ENCODE assay signal across 8 cellular contexts in genomic region chr6:149922642-149923326, GRCh38. TPM values are rescaled to one million over a fixed set of nuclear protein-coding genes. Genes with fewer than 3 reads are reported as not detected.
DNase-seq lines count a peak whose midpoint lies in the region; ATAC-seq and TF ChIP-seq lines count a peak whose summit lies in the region.

Gene RAET1G, minus strand, starts transcription at chr6:149923121. Its CDS starts 111 bp downstream, at chr6:149923010.

- H3K4me1 Mint-ChIP-seq in activated CD8-positive, alpha-beta T cell treated with anti-CD3 and anti-CD28 coated beads, Interleukin-2, amount 10 ng/mL, durations not matched to agents 7 days and 5 days (ENCODE audit: low read depth) = peaks cover 30% of the 10 kb centered on the region

- DNase-seq in AG20443 (ENCODE audit: low spot score) = peak; percentile 96
- DNase-seq in NCI-H69 (lab: John Stamatoyannopoulos, UW) = peak; percentile 87
- peak; percentile 87 for DNase-seq in activated CD8-positive, alpha-beta T cell treated with anti-CD3 and anti-CD28 coated beads, Interleukin-2, amount 10 ng/mL, durations not matched to agents 7 days and 5 days
- DNase-seq in stimulated activated CD4-positive, alpha-beta T cell treated with anti-CD3 and anti-CD28 coated beads, Interleukin-1b, Interleukin-23, amount 100 ng/mL, for 4 hours (ENCODE audit: low read depth in 2 of 2) = peak; percentile 68 to 71

- no peak within 1 kb of the TSS for H3K9ac ChIP-seq in liver (ENCODE audit: low read depth in 1 of 2, low read length in 2 of 2)

- H3K27ac ChIP-seq in HEK293 (ENCODE audit: extremely low read depth, low read depth, low read length) = no peak within 1 kb of the TSS
- no peak within 1 kb of the TSS for H3K27ac ChIP-seq in ectodermal cell (ENCODE audit: insufficient read depth, low read depth, low read length, poor library complexity, severe bottlenecking)
- no peak within 1 kb of the TSS for H3K27ac ChIP-seq in liver (ENCODE audit: low read depth in 1 of 2, low read length in 2 of 2)

- CTCF ChIA-PET in HEK293 (lab: Yijun Ruan, JAX) = interaction anchor here (0.7 to 1.2 kb wide), 5 partner anchors 57 to 894 kb away, joined by 3 to 8 read pairs (median 4); no protein-coding TSS in a partner anchor
- CTCF ChIA-PET in activated CD8-positive, alpha-beta T cell treated with anti-CD3 and anti-CD28 coated beads, Interleukin-2, amount 10 ng/mL, durations not matched to agents 7 days and 5 days (lab: Charles Lee) = interaction anchor here (2.8 kb wide), 1 partner anchor 82 kb away, joined by 12 read pairs; no protein-coding TSS in a partner anchor

- H3K27ac Mint-ChIP-seq in activated CD8-positive, alpha-beta T cell treated with anti-CD3 and anti-CD28 coated beads, Interleukin-2, amount 10 ng/mL, durations not matched to agents 7 days and 5 days = no peak within 1 kb of the TSS

- peaks cover 77% of the 10 kb centered on the region for H3K27me3 ChIP-seq in ectodermal cell (ENCODE audit: control insufficient read depth, insufficient read depth, low read length, poor library complexity, severe bottlenecking)
- H3K27me3 ChIP-seq in liver (ENCODE audit: control insufficient read depth in 4 of 4, insufficient read depth in 4 of 4, low read length in 3 of 4) = no peaks in the 10 kb centered on the region

- peak; percentile 93 for ATAC-seq in activated CD8-positive, alpha-beta T cell treated with anti-CD3 and anti-CD28 coated beads, Interleukin-2, amount 10 ng/mL, durations not matched to agents 7 days and 5 days
- no peak for ATAC-seq in HG02981 (IDR thresholded peaks at IDR 0.05; ENCODE audit: unreplicated experiment)

- H3K4me1 ChIP-seq in HEK293 (ENCODE audit: control insufficient read depth, insufficient read depth, low read length) (no peaks in the 10 kb centered on the region), ectodermal cell (ENCODE audit: control insufficient read depth, insufficient read depth, low read length) (peaks cover 9% of the 10 kb centered on the region), liver (ENCODE audit: control insufficient read depth in 4 of 4, insufficient read depth in 4 of 4, low read length in 3 of 4) (peaks cover 0 to 23% (median 15%) of the 10 kb centered on the region in 4 donors)

- TF ChIP-seq CTCF in HEK293 (tag by site-specific recombination; IDR thresholded peaks at IDR 0.05) (peak; percentile 68), liver (IDR thresholded peaks at IDR 0.05; ENCODE audit: low read depth, low read length, missing input control) (no peak)

- WGBS in ectodermal cell, 2 experiments = 0 to 1% methylated on average over 40 of the region's 40 CpGs
- whole genome bisulfite sequencing in liver = 2% methylated on average over 40 of the region's 40 CpGs

- POLR2A ChIA-PET in HEK293 (lab: Yijun Ruan, JAX) = interaction anchor here (0.6 kb wide), 1 partner anchor 26 kb away, joined by 3 read pairs; no protein-coding TSS in a partner anchor
- POLR2A ChIA-PET in activated CD8-positive, alpha-beta T cell treated with anti-CD3 and anti-CD28 coated beads, Interleukin-2, amount 10 ng/mL, durations not matched to agents 7 days and 5 days (lab: Charles Lee) = no interaction called here

- no peaks in the 10 kb centered on the region for H3K36me3 ChIP-seq in HEK293 (ENCODE audit: control insufficient read depth in 2 of 2, insufficient read depth in 1 of 2, low read length in 2 of 2)
- no peaks in the 10 kb centered on the region for H3K36me3 ChIP-seq in ectodermal cell (ENCODE audit: control insufficient read depth, insufficient read depth, low read length)
- H3K36me3 ChIP-seq in liver (ENCODE audit: control insufficient read depth in 4 of 4, insufficient read depth in 3 of 4, low read depth in 1 of 4, low read length in 3 of 4) = no peaks in the 10 kb centered on the region

- no peaks in the 10 kb centered on the region for H3K9me3 Mint-ChIP-seq in activated CD8-positive, alpha-beta T cell treated with anti-CD3 and anti-CD28 coated beads, Interleukin-2, amount 10 ng/mL, durations not matched to agents 7 days and 5 days (ENCODE audit: insufficient read depth)

- H3K27me3 Mint-ChIP-seq in activated CD8-positive, alpha-beta T cell treated with anti-CD3 and anti-CD28 coated beads, Interleukin-2, amount 10 ng/mL, durations not matched to agents 7 days and 5 days (ENCODE audit: low read depth) = peaks cover 66% of the 10 kb centered on the region

- no peaks in the 10 kb centered on the region for H3K36me3 Mint-ChIP-seq in activated CD8-positive, alpha-beta T cell treated with anti-CD3 and anti-CD28 coated beads, Interleukin-2, amount 10 ng/mL, durations not matched to agents 7 days and 5 days (ENCODE audit: low read depth)

- TF ChIP-seq RAD21 in liver (IDR thresholded peaks at IDR 0.05) = peak; percentile 9 to 25

- H3K4me3 Mint-ChIP-seq in activated CD8-positive, alpha-beta T cell treated with anti-CD3 and anti-CD28 coated beads, Interleukin-2, amount 10 ng/mL, durations not matched to agents 7 days and 5 days = peak within 1 kb of the TSS; percentile 71

- H3K9me3 ChIP-seq in HEK293 (ENCODE audit: control insufficient read depth, insufficient read depth, low read depth, low read length) (no peaks in the 10 kb centered on the region), ectodermal cell (ENCODE audit: control insufficient read depth, low read length) (no peaks in the 10 kb centered on the region), liver (ENCODE audit: control insufficient read depth in 4 of 4, low read length in 3 of 4) (no peaks in the 10 kb centered on the region)

- H3K4me3 ChIP-seq in HEK293 (ENCODE audit: low read depth, low read length) (peak within 1 kb of the TSS; percentile 61), ectodermal cell (ENCODE audit: insufficient read depth, low read depth, low read length) (peak within 1 kb of the TSS; percentile 41), liver (ENCODE audit: low read depth in 1 of 3, low read length in 3 of 3) (peak within 1 kb of the TSS in 2 of 3 donors; percentile 43 to 63)

TF ChIP-seq in HEK293, 187 proteins besides CTCF, POLR2A, EP300 and RAD21 (continues in another document):
- no peak for TF ChIP-seq ZNF621 (tag by site-specific recombination; IDR thresholded peaks at IDR 0.05)
- peak; percentile 81; the same call in 1 of the 2 replicates for TF ChIP-seq PBX3 (CRISPR knock-in tag; IDR thresholded peaks at IDR 0.05)
- TF ChIP-seq ZNF558 (tag by site-specific recombination; IDR thresholded peaks at IDR 0.05) = no peak
- peak; percentile 60 for TF ChIP-seq ZBTB8A (tag by site-specific recombination; IDR thresholded peaks at IDR 0.05)
- TF ChIP-seq ZNF404 (tag by site-specific recombination; IDR thresholded peaks at IDR 0.05) = no peak
- TF ChIP-seq ZNF677 (tag by site-specific recombination; IDR thresholded peaks at IDR 0.05) = no peak
- peak; percentile 85 for TF ChIP-seq SP2 (tag by site-specific recombination; IDR thresholded peaks at IDR 0.05)

TF ChIP-seq in liver, 16 proteins besides CTCF, POLR2A, EP300 and RAD21:
- TF ChIP-seq HNF4A (conservative IDR thresholded peaks at IDR 0.05) (no peak), JUND (IDR thresholded peaks at IDR 0.05) (no peak), ZBTB33 (IDR thresholded peaks at IDR 0.05) (no peak), HNF4G (IDR thresholded peaks at IDR 0.05) (no peak), GABPA (IDR thresholded peaks at IDR 0.05 in 1 of 2, conservative IDR thresholded peaks at IDR 0.05 in 1 of 2) (no peak), REST (IDR thresholded peaks at IDR 0.05) (no peak), SP1 (IDR thresholded peaks at IDR 0.05) (peak; percentile 12), NR2F2 (IDR thresholded peaks at IDR 0.05) (no peak)

RNA-seq across cellular contexts. Expression of gene RAET1G, which starts in this region (rescaled TPM):
- total RNA-seq in activated CD8-positive, alpha-beta T cell treated with anti-CD3 and anti-CD28 coated beads, Interleukin-2, amount 10 ng/mL, durations not matched to agents 7 days and 5 days = not detected
- polyA plus RNA-seq in ectodermal cell (2013, experiment 1 of 4) = not detected
- polyA plus RNA-seq in ectodermal cell (2013, experiment 2 of 4) = not detected
- 0.27 TPM for polyA plus RNA-seq in ectodermal cell (2013, experiment 3 of 4)
- polyA plus RNA-seq in ectodermal cell (2013, experiment 4 of 4) = not detected
- total RNA-seq in liver = not detected
- polyA plus RNA-seq in liver = not detected

Comparison
In these comparisons a context has a peak if more than half of its experiments do, and no peak if none do; other contexts are left out.
1. Peak in DNase-seq and ATAC-seq in activated CD8-positive, alpha-beta T cell treated with anti-CD3 and anti-CD28 coated beads, Interleukin-2, amount 10 ng/mL, durations not matched to agents 7 days and 5 days; RNA of the gene not detected or under 1 TPM.